In genomic region chr12:127899981-127900380, GRCh38 we compare ENCODE assay signal across 27 cellular contexts.
"Had no signal": no experiment of that assay in that cellular context is flagged by ENCODE, and none has a peak within 500 bp of the region (broad histone marks: within the 10 kb centered on the region; RNA-seq: fewer than 3 reads in every experiment).

No MANE protein-coding gene starts in this region.

- ATAC-seq: left colon; left ventricle myocardium superior; mucosa of descending colon; sciatic nerve; stimulated activated naive CD8-positive, alpha-beta T cell treated with anti-CD3 and anti-CD28 coated beads, Interleukin-15, amount 100 ng/mL, for 72 hours had no signal

- H3K4me2 ChIP-seq: smooth muscle cell had no signal

- H3K27me3 Mint-ChIP-seq: memory B cell; naive B cell; stimulated activated naive CD8-positive, alpha-beta T cell treated with anti-CD3 and anti-CD28 coated beads, Interleukin-15, amount 100 ng/mL, for 72 hours had no signal

- H3K4me1 Mint-ChIP-seq: immature natural killer cell; memory B cell; naive B cell; stimulated activated naive CD8-positive, alpha-beta T cell treated with anti-CD3 and anti-CD28 coated beads, Interleukin-15, amount 100 ng/mL, for 72 hours had no signal

- H3K4me3 ChIP-seq: dorsolateral prefrontal cortex, lung, mucosa of descending colon, prostate gland, right atrium auricular region, smooth muscle cell, suprapubic skin, vagina had no signal

- H3K27ac Mint-ChIP-seq: immature natural killer cell; memory B cell; naive B cell; nephron; stimulated activated naive CD8-positive, alpha-beta T cell treated with anti-CD3 and anti-CD28 coated beads, Interleukin-15, amount 100 ng/mL, for 72 hours had no signal

- H3K27ac ChIP-seq: dorsolateral prefrontal cortex, prostate gland, right atrium auricular region, suprapubic skin, vagina had no signal

- H3K9me3 Mint-ChIP-seq: immature natural killer cell had no signal

- H3K36me3 ChIP-seq: prostate gland, right atrium auricular region, suprapubic skin, vagina had no signal

- H3K9me3 ChIP-seq: mucosa of descending colon, prostate gland, right atrium auricular region, suprapubic skin, vagina had no signal

- H3K4me3 Mint-ChIP-seq: immature natural killer cell; memory B cell; naive B cell; nephron; stimulated activated naive CD8-positive, alpha-beta T cell treated with anti-CD3 and anti-CD28 coated beads, Interleukin-15, amount 100 ng/mL, for 72 hours had no signal

- H3K27me3 ChIP-seq: dorsolateral prefrontal cortex, right atrium auricular region, suprapubic skin, vagina had no signal

- H3K4me1 ChIP-seq: prostate gland, right atrium auricular region, suprapubic skin, vagina had no signal

- DNase-seq: dorsolateral prefrontal cortex; effector CD4-positive, alpha-beta T cell; hippocampal formation; immature natural killer cell; islet precursor cell; kidney glomerular epithelial cell; left colon; left ventricle myocardium superior; mucosa of descending colon; naive B cell; nucleus accumbens; stimulated activated CD4-positive, alpha-beta T cell treated with anti-CD3 and anti-CD28 coated beads, Interleukin-12 subunit alpha, Interleukin-12 subunit beta, amount 100 ng/mL, for 4 hours; stimulated activated CD4-positive, alpha-beta T cell treated with anti-CD3 and anti-CD28 coated beads, Interleukin-1b, Interleukin-23, amount 100 ng/mL, for 48 hours; stimulated activated CD4-positive, alpha-beta T cell treated with anti-CD3 and anti-CD28 coated beads, Interleukin-4, amount 100 ng/mL, for 1 hour; stimulated activated CD8-positive, alpha-beta memory T cell treated with anti-CD3 and anti-CD28 coated beads, Interleukin-4, amount 100 ng/mL, for 48 hours; stimulated activated naive CD4-positive, alpha-beta T cell; stimulated activated naive CD8-positive, alpha-beta T cell treated with anti-CD3 and anti-CD28 coated beads, Interleukin-15, amount 100 ng/mL, for 72 hours; trophoblast cell had no signal

- H3K36me3 Mint-ChIP-seq: immature natural killer cell, memory B cell, naive B cell had no signal
